ENCODE assay signal across 12 cellular contexts in the genomic region with DNA sequence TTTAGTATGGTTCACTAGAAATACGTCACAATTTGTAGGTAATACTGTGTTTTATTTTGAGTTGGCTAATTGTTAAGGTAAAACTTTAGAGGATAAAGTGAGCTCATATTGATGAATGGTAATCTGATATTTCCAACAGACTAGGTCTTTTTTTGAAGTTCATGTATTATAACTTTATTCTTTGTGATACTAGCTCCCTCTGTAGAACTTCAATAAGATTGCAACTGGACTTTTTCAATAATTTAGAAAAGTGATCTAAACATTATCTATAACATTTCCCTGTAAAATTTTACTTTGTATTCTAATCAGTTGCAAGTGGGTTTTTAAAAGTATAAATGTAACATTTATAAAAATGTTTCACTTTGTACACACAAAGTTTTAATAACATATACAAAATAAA.
DNase-seq lines count a peak whose midpoint lies in the region; ATAC-seq, FAIRE-seq and TF ChIP-seq lines count a peak whose summit lies in the region.
"Had no signal": no experiment of that assay in that cellular context is flagged by ENCODE, and none has a peak within 500 bp of the region (broad histone marks: within the 10 kb centered on the region; RNA-seq: fewer than 3 reads in every experiment).

No MANE protein-coding gene starts in this region.

- H3K4me1 ChIP-seq in astrocyte (ENCODE audit: insufficient read depth, low read length) (peaks cover 22% of the 10 kb centered on the region), suprapubic skin (peaks cover 8% of the 10 kb centered on the region)

- H3K9me3 ChIP-seq in astrocyte (ENCODE audit: insufficient read depth, low read depth, low read length) (no peaks in the 10 kb centered on the region), suprapubic skin (no peaks in the 10 kb centered on the region)

- peak; percentile 23 for FAIRE-seq in astrocyte (lab: Jason Lieb, UNC)

- no peaks in the 10 kb centered on the region for H4K20me1 ChIP-seq in astrocyte (ENCODE audit: insufficient read depth, low read length)

- H3K4me3 ChIP-seq in astrocyte (ENCODE audit: insufficient read depth, low read depth, low read length) (no peak overlapping the region), suprapubic skin (no peak overlapping the region)

- H3K27me3 ChIP-seq in astrocyte (ENCODE audit: insufficient read depth, low read length) (no peaks in the 10 kb centered on the region), suprapubic skin (no peaks in the 10 kb centered on the region)

- TF ChIP-seq POLR2A in GM18505 (IDR thresholded peaks at IDR 0.05; ENCODE audit: borderline replicate concordance, extremely low read depth, insufficient read depth, insufficient read length) = no peak
- no peak for TF ChIP-seq POLR2A in suprapubic skin (IDR thresholded peaks at IDR 0.05)

- 69% methylated on average over 1 of the region's 1 CpG for WGBS in suprapubic skin

- no peak overlapping the region for H3K9ac ChIP-seq in astrocyte (ENCODE audit: low read length)

- no peak for ATAC-seq in GM18505 (IDR thresholded peaks at IDR 0.05; ENCODE audit: unreplicated experiment)
- ATAC-seq: stimulated activated naive CD8-positive, alpha-beta T cell treated with anti-CD3 and anti-CD28 coated beads, Interleukin-15, amount 100 ng/mL, for 72 hours had no signal

- H3K4me1 Mint-ChIP-seq in astrocyte (ENCODE audit: low read depth, unreplicated experiment) = peaks cover 14% of the 10 kb centered on the region

- H3K27me3 Mint-ChIP-seq in astrocyte (ENCODE audit: low read depth, unreplicated experiment) = no peaks in the 10 kb centered on the region
- H3K27me3 Mint-ChIP-seq: activated naive CD8-positive, alpha-beta T cell; stimulated activated naive CD8-positive, alpha-beta T cell treated with anti-CD3 and anti-CD28 coated beads, Interleukin-15, amount 100 ng/mL, for 72 hours had no signal

- H2AFZ ChIP-seq in astrocyte (ENCODE audit: low read depth, low read length) = no peak overlapping the region

- peaks cover 2% of the 10 kb centered on the region for H3K36me3 Mint-ChIP-seq in astrocyte (ENCODE audit: low read depth, unreplicated experiment)

- H3K9me3 Mint-ChIP-seq in astrocyte (ENCODE audit: unreplicated experiment) = no peaks in the 10 kb centered on the region
- H3K9me3 Mint-ChIP-seq: stimulated activated naive CD8-positive, alpha-beta T cell treated with anti-CD3 and anti-CD28 coated beads, Interleukin-15, amount 100 ng/mL, for 72 hours had no signal

- DNase-seq in AG09319 (ENCODE audit: extremely low read depth, low read depth) (no peak), GM20000 (ENCODE audit: low spot score) (peak; percentile 10), astrocyte (ENCODE audit: low read depth) (no peak), lung microvascular endothelial cell (ENCODE audit: low read depth in 2 of 2) (peak; percentile 22 to 38), HK-2 (ENCODE audit: unreplicated experiment) (no peak), suprapubic skin (ENCODE audit: low spot score in 2 of 2) (no peak), SIG-M5 treated with dmso at 0.1 percent for 504 hours (lab: John Stamatoyannopoulos, UW; ENCODE audit: unreplicated experiment) (no peak)
- DNase-seq: NCI-H146; stimulated activated naive CD8-positive, alpha-beta T cell treated with anti-CD3 and anti-CD28 coated beads, Interleukin-15, amount 100 ng/mL, for 72 hours; T1000 had no signal

- peak overlapping the region; percentile 18 for H3K27ac Mint-ChIP-seq in astrocyte (ENCODE audit: unreplicated experiment)
- H3K27ac Mint-ChIP-seq: activated naive CD8-positive, alpha-beta T cell; stimulated activated naive CD8-positive, alpha-beta T cell treated with anti-CD3 and anti-CD28 coated beads, Interleukin-15, amount 100 ng/mL, for 72 hours had no signal

- H3K4me3 Mint-ChIP-seq in astrocyte (ENCODE audit: unreplicated experiment) = no peak overlapping the region
- H3K4me3 Mint-ChIP-seq: activated naive CD8-positive, alpha-beta T cell; stimulated activated naive CD8-positive, alpha-beta T cell treated with anti-CD3 and anti-CD28 coated beads, Interleukin-15, amount 100 ng/mL, for 72 hours had no signal

- H3K27ac ChIP-seq in astrocyte (ENCODE audit: low read depth, low read length) (no peak overlapping the region), suprapubic skin (no peak overlapping the region)

- H3K4me2 ChIP-seq in astrocyte (ENCODE audit: low read length) = no peak overlapping the region

- no peak for TF ChIP-seq EP300 in suprapubic skin (IDR thresholded peaks at IDR 0.05)

- H3K36me3 ChIP-seq in astrocyte (ENCODE audit: insufficient read depth, low read length) (no peaks in the 10 kb centered on the region), suprapubic skin (no peaks in the 10 kb centered on the region)

- TF ChIP-seq CTCF in AG09319 (IDR thresholded peaks at IDR 0.05; ENCODE audit: low read depth, low read length) (peak; percentile 44), GM20000 (IDR thresholded peaks at IDR 0.05; ENCODE audit: extremely low read depth, missing control alignments) (no peak), astrocyte (IDR thresholded peaks at IDR 0.05; ENCODE audit: insufficient read depth, low read depth, low read length) (peak; percentile 23), suprapubic skin (IDR thresholded peaks at IDR 0.05) (peak in 1 of 2 donors; percentile 25)

- peaks cover 18% of the 10 kb centered on the region for H3K79me2 ChIP-seq in astrocyte (ENCODE audit: insufficient read depth, low read length)

Comparison
In these comparisons a context has a peak if more than half of its experiments do, and no peak if none do; other contexts are left out.
1. DNase-seq: peak in GM20000 (single experiment) and lung microvascular endothelial cell (2 of 2); none in AG09319 (single experiment), astrocyte (single experiment), HK-2 (single experiment), suprapubic skin (0 of 2) and SIG-M5 treated with dmso at 0.1 percent for 504 hours (single experiment).